In genomic region chr3:32502089-32502943, GRCh38 we compare ENCODE assay signal across 8 cellular contexts. TPM values are rescaled to one million over a fixed set of nuclear protein-coding genes. Genes with fewer than 3 reads are reported as not detected.
DNase-seq lines count a peak whose midpoint lies in the region; ATAC-seq, FAIRE-seq and TF ChIP-seq lines count a peak whose summit lies in the region.

TSS of gene CMTM6 (minus strand) at chr3:32502852. CDS start at chr3:32502745, 107 bp downstream.

- H3K36me3 ChIP-seq in astrocyte (ENCODE audit: insufficient read depth, low read length) (no peaks in the 10 kb centered on the region), vagina (no peaks in the 10 kb centered on the region)

- H3K4me3 ChIP-seq in astrocyte (ENCODE audit: insufficient read depth, low read depth, low read length) (peak within 1 kb of the TSS; percentile 98), vagina (peak within 1 kb of the TSS; percentile 74 to 92)

- H3K4me1 ChIP-seq in astrocyte (ENCODE audit: insufficient read depth, low read length) = peaks cover 6% of the 10 kb centered on the region
- H3K4me1 ChIP-seq in vagina = peaks cover 19% of the 10 kb centered on the region

- peak; percentile 87 for ATAC-seq in HG02571 (IDR thresholded peaks at IDR 0.05; ENCODE audit: unreplicated experiment)

- peak within 1 kb of the TSS; percentile 99 for H3K4me3 Mint-ChIP-seq in astrocyte (ENCODE audit: unreplicated experiment)

- peak within 1 kb of the TSS; percentile 85 for H2AFZ ChIP-seq in astrocyte (ENCODE audit: low read depth, low read length)

- peak within 1 kb of the TSS; percentile 90 for H3K9ac ChIP-seq in astrocyte (ENCODE audit: low read length)

- H3K4me1 Mint-ChIP-seq in astrocyte (ENCODE audit: low read depth, unreplicated experiment) = peaks cover 6% of the 10 kb centered on the region

- H3K9me3 Mint-ChIP-seq in astrocyte (ENCODE audit: unreplicated experiment) = no peaks in the 10 kb centered on the region

- peak within 1 kb of the TSS; percentile 90 for H3K27ac Mint-ChIP-seq in astrocyte (ENCODE audit: unreplicated experiment)

- peak; percentile 87 for DNase-seq in GM12892 (ENCODE audit: insufficient read length)
- DNase-seq in NCI-H1048 (lab: John Stamatoyannopoulos, UW) = peak; percentile 10
- peak; percentile 74 for DNase-seq in T-helper 9 cell
- peak; percentile 73 for DNase-seq in astrocyte (ENCODE audit: low read depth)
- peak; percentile 94 for DNase-seq in hepatic stellate cell (ENCODE audit: low spot score)
- DNase-seq in renal cortical epithelial cell (ENCODE audit: low read depth) = peak; percentile 67
- peak in 1 of 2 donors; percentile 89 for DNase-seq in vagina (ENCODE audit: extremely low spot score in 2 of 2)

- H3K27me3 ChIP-seq in astrocyte (ENCODE audit: insufficient read depth, low read length) = no peaks in the 10 kb centered on the region
- no peaks in the 10 kb centered on the region for H3K27me3 ChIP-seq in vagina

- TF ChIP-seq POLR2A in GM12892 (IDR thresholded peaks at IDR 0.05; ENCODE audit: low read depth, low read length) (peak; percentile 74), vagina (IDR thresholded peaks at IDR 0.05) (peak in 1 of 2 donors; percentile 48)

- peaks cover 34% of the 10 kb centered on the region for H4K20me1 ChIP-seq in astrocyte (ENCODE audit: insufficient read depth, low read length)

- no peaks in the 10 kb centered on the region for H3K9me3 ChIP-seq in astrocyte (ENCODE audit: insufficient read depth, low read depth, low read length)
- no peaks in the 10 kb centered on the region for H3K9me3 ChIP-seq in vagina

- H3K79me2 ChIP-seq in astrocyte (ENCODE audit: insufficient read depth, low read length) = peaks cover 41% of the 10 kb centered on the region

- H3K27me3 Mint-ChIP-seq in astrocyte (ENCODE audit: low read depth, unreplicated experiment) = no peaks in the 10 kb centered on the region

- FAIRE-seq in GM12892 (lab: Jason Lieb, UNC) (peak; percentile 85), astrocyte (lab: Jason Lieb, UNC) (peak; percentile 13)

- intact Hi-C loops in vagina (cut with DNase I) = no loop called here

- no peaks in the 10 kb centered on the region for H3K36me3 Mint-ChIP-seq in astrocyte (ENCODE audit: low read depth, unreplicated experiment)

- TF ChIP-seq CTCF in astrocyte (IDR thresholded peaks at IDR 0.05; ENCODE audit: insufficient read depth, low read depth, low read length) = no peak
- TF ChIP-seq CTCF in vagina (IDR thresholded peaks at IDR 0.05) = no peak

- H3K27ac ChIP-seq in astrocyte (ENCODE audit: low read depth, low read length) = peak within 1 kb of the TSS; percentile 89
- H3K27ac ChIP-seq in vagina = peak within 1 kb of the TSS; percentile 83

- H3K4me2 ChIP-seq in astrocyte (ENCODE audit: low read length) = peak within 1 kb of the TSS; percentile 94

RNA-seq across cellular contexts. Expression of gene CMTM6, which starts in this region (rescaled TPM):
- 39.9 TPM for polyA plus RNA-seq in GM12892 (2012; ENCODE audit: missing spikeins)
- 52.2 and 53.6 TPM in 2 replicates for total RNA-seq in astrocyte
- 75.6 and 242 TPM in 2 replicates for total RNA-seq in renal cortical epithelial cell
- 28.0 TPM for total RNA-seq in vagina
